Comparison of ENCODE assay signal across 9 cellular contexts in the genomic region with DNA sequence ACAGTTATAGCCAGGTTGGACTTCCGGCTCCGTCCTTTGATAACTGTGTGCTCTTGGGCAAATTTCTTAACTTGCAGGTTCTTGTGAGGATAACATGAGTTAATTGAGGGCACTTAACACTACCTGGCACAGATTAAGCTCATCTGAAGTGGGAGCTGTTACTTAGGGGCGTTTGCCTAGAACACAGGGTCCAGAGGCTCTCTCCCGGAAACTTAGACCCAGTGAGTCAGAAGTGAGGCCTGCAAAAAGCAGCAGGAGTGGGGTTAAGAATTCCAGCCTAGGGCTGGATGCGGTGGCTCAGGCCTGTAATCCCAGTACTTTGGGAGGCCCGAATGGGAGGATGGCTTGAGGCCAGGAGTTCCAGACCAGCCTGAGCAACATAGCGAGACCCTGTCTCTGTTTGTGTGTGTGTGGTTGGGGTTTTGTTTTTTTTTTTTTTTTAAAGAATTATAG. TPM values are rescaled to one million over a fixed set of nuclear protein-coding genes. Genes with fewer than 3 reads are reported as not detected.
DNase-seq lines count a peak whose midpoint lies in the region; ATAC-seq and TF ChIP-seq lines count a peak whose summit lies in the region.
"Had no signal": no experiment of that assay in that cellular context is flagged by ENCODE, and none has a peak within 500 bp of the region (broad histone marks: within the 10 kb centered on the region; RNA-seq: fewer than 3 reads in every experiment).

No MANE protein-coding gene starts in this region.

- H3K4me1 ChIP-seq in Loucy (ENCODE audit: insufficient read depth, low read length, poor library complexity, severe bottlenecking) (peaks cover 32% of the 10 kb centered on the region), colonic mucosa (peaks cover 51% of the 10 kb centered on the region)

- ATAC-seq in naive B cell (ENCODE audit: low read depth in 2 of 2) (no peak), GM19328 (IDR thresholded peaks at IDR 0.05; ENCODE audit: unreplicated experiment) (no peak)

- H3K27me3 Mint-ChIP-seq in naive B cell, result no peaks in the 10 kb centered on the region

- CTCF ChIA-PET in AG04450 (lab: Charles Lee), result interaction anchor here (0.5 to 1.7 kb wide), 3 partner anchors 27 to 411 kb away, joined by 3 to 7 read pairs (median 4); no protein-coding TSS in a partner anchor

- peaks cover 41 to 78% (median 61%) of the 10 kb centered on the region in 3 donors for H3K4me1 Mint-ChIP-seq in naive B cell

- H3K27ac Mint-ChIP-seq in naive B cell, result peak overlapping the region; percentile 81 to 95 (median 90)

- DNase-seq in AG04450 (ENCODE audit: low read depth, low spot score), result no peak
- no peak for DNase-seq in colonic mucosa
- DNase-seq in naive B cell, result no peak
- DNase-seq in NCI-H1694 treated with DMSO at 0.1 percent for 48 hours (lab: John Stamatoyannopoulos, UW), result no peak
- no peak for DNase-seq in NCI-H526 (lab: John Stamatoyannopoulos, UW)
- DNase-seq in posterior vena cava (ENCODE audit: low spot score), result no peak

- H3K36me3 Mint-ChIP-seq in naive B cell, result no peaks in the 10 kb centered on the region

- H3K27me3 ChIP-seq in AG04450 (ENCODE audit: control insufficient read depth, insufficient read depth, low read length) (no peaks in the 10 kb centered on the region), Loucy (ENCODE audit: insufficient read depth, low read length, poor library complexity, severe bottlenecking) (no peaks in the 10 kb centered on the region), colonic mucosa (no peaks in the 10 kb centered on the region)

- TF ChIP-seq CTCF in AG04450 (IDR thresholded peaks at IDR 0.05; ENCODE audit: low read depth, low read length) (no peak), Loucy (conservative IDR thresholded peaks at IDR 0.05; ENCODE audit: low read length) (no peak), colonic mucosa (IDR thresholded peaks at IDR 0.05) (no peak)

- H3K4me2 ChIP-seq in Loucy (ENCODE audit: low read depth, low read length, poor library complexity, severe bottlenecking), result peak overlapping the region; percentile 78

- H3K9me3 Mint-ChIP-seq in naive B cell, result no peaks in the 10 kb centered on the region

- H3K36me3 ChIP-seq in Loucy (ENCODE audit: insufficient read depth, low read length), result no peaks in the 10 kb centered on the region; the same call in 1 of the 2 replicates
- H3K36me3 ChIP-seq in colonic mucosa, result no peaks in the 10 kb centered on the region

- no peaks in the 10 kb centered on the region; the same call in 1 of the 2 replicates for H3K9me3 ChIP-seq in AG04450 (ENCODE audit: control insufficient read depth, insufficient read depth, low read length)
- H3K9me3 ChIP-seq in Loucy (ENCODE audit: insufficient read depth, low read depth, low read length), result no peaks in the 10 kb centered on the region
- H3K9me3 ChIP-seq in colonic mucosa, result no peaks in the 10 kb centered on the region

- H3K79me2 ChIP-seq in Loucy (ENCODE audit: insufficient read depth, low read length), result peaks cover 28% of the 10 kb centered on the region

- H3K4me3 Mint-ChIP-seq in naive B cell, result peak overlapping the region; percentile 87 to 98 (median 94)

- H2AFZ ChIP-seq in Loucy (ENCODE audit: low read length), result no peak overlapping the region

- POLR2A ChIA-PET in AG04450 (lab: Yijun Ruan, JAX), result interaction anchor here (0.8 to 0.9 kb wide), 2 partner anchors 14 to 17 kb away, joined by 5 to 6 read pairs; no protein-coding TSS in a partner anchor

- peak overlapping the region; percentile 93 for H3K4me3 ChIP-seq in AG04450 (ENCODE audit: low read depth, low read length)
- H3K4me3 ChIP-seq in Loucy (ENCODE audit: low read length, poor library complexity, severe bottlenecking), result no peak overlapping the region
- H3K4me3 ChIP-seq in colonic mucosa, result peak overlapping the region; percentile 82

- peaks cover 15% of the 10 kb centered on the region for H4K20me1 ChIP-seq in Loucy (ENCODE audit: insufficient read depth, low read length, poor library complexity, severe bottlenecking)

- intact Hi-C loops in colonic mucosa (cut with DNase I), result no loop called here
- intact Hi-C loops in posterior vena cava (cut with DNase I), result loop anchor here in 1 of 2 donors (5.0 kb wide), 1 partner anchor 181 kb away; no protein-coding TSS in a partner anchor

- H3K9me2 ChIP-seq in Loucy (replicated peaks; ENCODE audit: low read depth, low read length), result no peaks in the 10 kb centered on the region

- H3K27ac ChIP-seq in AG04450 (ENCODE audit: low read depth, low read length) (peak overlapping the region; percentile 92), colonic mucosa (peak overlapping the region; percentile 97)

- H3K9ac ChIP-seq in Loucy (ENCODE audit: low read depth, low read length, poor library complexity, severe bottlenecking) (no peak overlapping the region), colonic mucosa (ENCODE audit: low read depth in 2 of 2, low read length in 2 of 2) (peak overlapping the region; percentile 77 to 100)

- H3F3A ChIP-seq in Loucy (ENCODE audit: low read depth), result no peaks in the 10 kb centered on the region

RNA-seq across cellular contexts. Expression of a gene that starts 1.4 kb away (rescaled TPM):
- polyA plus RNA-seq in AG04450 (2011; rRNA removed), result 251 and 321 TPM in 2 replicates
- 629 and 988 TPM in 2 replicates for polyA minus RNA-seq in AG04450 (2011; rRNA and poly(A)+ RNA removed)
- 100 to 1,000 TPM; 427 to 450 TPM for total RNA-seq in colonic mucosa
- polyA plus RNA-seq in naive B cell (ENCODE audit: low read depth in 6 of 6), result 10 to 100 TPM; 39.7 to 61.4 (median 43.9) TPM
- total RNA-seq in posterior vena cava, result 100 to 1,000 TPM; 146 to 154 TPM

RNA-seq across cellular contexts. Expression of a gene that starts 5.7 kb away (rescaled TPM):
- polyA plus RNA-seq in AG04450 (2011; rRNA removed) (14.3 and 14.5 TPM in 2 replicates), naive B cell (ENCODE audit: low read depth in 6 of 6) (10 to 100 TPM; 35.5 to 51.5 (median 46.9) TPM)
- 2.7 and 4.9 TPM in 2 replicates for polyA minus RNA-seq in AG04450 (2011; rRNA and poly(A)+ RNA removed)
- total RNA-seq in colonic mucosa (10 to 100 TPM; 16.0 to 45.0 TPM), posterior vena cava (10 to 100 TPM; 10.5 to 12.7 TPM)

RNA-seq across cellular contexts. Expression of a gene that starts 9.7 kb away (rescaled TPM):
- polyA plus RNA-seq in AG04450 (2011; rRNA removed), result 5.7 and 6.1 TPM in 2 replicates
- 3.6 and 3.7 TPM in 2 replicates for polyA minus RNA-seq in AG04450 (2011; rRNA and poly(A)+ RNA removed)
- total RNA-seq in colonic mucosa, result 1 to 10 TPM; 1.4 to 1.7 TPM
- under 1 TPM in 2 of 6 donors, not detected in 4; 0.10 to 0.97 TPM for polyA plus RNA-seq in naive B cell (ENCODE audit: low read depth in 6 of 6)
- total RNA-seq in posterior vena cava, result 1 to 10 TPM; 5.0 to 5.4 TPM
- total RNA-seq: dermis microvascular lymphatic vessel endothelial cell had no signal

RNA-seq across cellular contexts. Expression of a gene that starts 15.4 kb away (rescaled TPM):
- polyA plus RNA-seq in AG04450 (2011; rRNA removed) (58.4 and 79.6 TPM in 2 replicates), naive B cell (ENCODE audit: low read depth in 6 of 6) (10 to 100 TPM; 16.1 to 30.6 (median 23.2) TPM)
- 141 and 195 TPM in 2 replicates for polyA minus RNA-seq in AG04450 (2011; rRNA and poly(A)+ RNA removed)
- total RNA-seq in colonic mucosa (100 to 1,000 TPM; 286 to 441 TPM), posterior vena cava (100 to 1,000 TPM; 124 to 148 TPM)

RNA-seq across cellular contexts. Expression of a gene that starts 31.1 kb away (rescaled TPM):
- polyA plus RNA-seq in AG04450 (2011; rRNA removed), result 14.1 and 19.9 TPM in 2 replicates
- 32.2 and 33.5 TPM in 2 replicates for polyA minus RNA-seq in AG04450 (2011; rRNA and poly(A)+ RNA removed)
- 100 to 1,000 TPM in 1 of 2 donors, 10 to 100 TPM in 1; 60.7 to 150 TPM for total RNA-seq in colonic mucosa
- 10 to 100 TPM; 24.0 to 29.6 (median 26.3) TPM for polyA plus RNA-seq in naive B cell (ENCODE audit: low read depth in 6 of 6)
- 10 to 100 TPM in 1 of 2 donors, 1 to 10 TPM in 1; 5.9 to 10.4 TPM for total RNA-seq in posterior vena cava
